In the genomic region with DNA sequence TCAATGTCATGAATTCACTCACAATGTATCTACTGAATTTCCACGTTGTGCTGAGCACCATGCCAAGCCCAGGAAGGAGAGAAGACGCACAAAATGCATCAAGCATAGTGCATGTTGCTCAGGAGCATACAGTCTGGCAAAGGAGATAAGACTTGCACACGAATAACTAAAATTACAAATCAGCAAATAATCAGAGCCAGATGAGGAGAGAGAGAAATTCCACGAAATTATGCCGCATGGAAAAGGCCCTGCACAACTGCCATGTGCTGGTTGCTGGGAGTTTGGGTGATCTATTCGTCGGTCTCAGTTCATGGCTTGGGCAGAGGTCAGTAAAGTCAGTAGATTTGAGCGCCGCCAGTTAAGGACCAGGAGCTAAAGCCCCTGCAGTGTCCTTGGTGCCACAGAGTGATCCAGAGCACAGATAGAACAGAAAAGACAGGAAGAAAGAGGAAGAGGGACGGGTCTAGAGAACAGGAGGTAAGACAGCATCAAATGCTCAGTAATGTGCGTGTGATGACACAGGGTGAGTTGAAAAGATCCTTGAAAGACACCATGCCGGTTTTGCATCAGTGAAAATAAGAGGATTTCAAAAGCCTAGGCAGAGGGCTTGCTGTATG, we compare ENCODE assay signal across 12 cellular contexts. TPM values are rescaled to one million over a fixed set of nuclear protein-coding genes. Genes with fewer than 3 reads are reported as not detected.
A peak's percentile ranks its signal among the peaks of the same experiment; 100 is the strongest.
DNase-seq lines count a peak whose midpoint lies in the region; ATAC-seq, FAIRE-seq and TF ChIP-seq lines count a peak whose summit lies in the region.
"Had no signal": no experiment of that assay in that cellular context is flagged by ENCODE, and none has a peak within 500 bp of the region (broad histone marks: within the 10 kb centered on the region; RNA-seq: fewer than 3 reads in every experiment).

No MANE protein-coding gene starts in this region.

- no peak for TF ChIP-seq EP300 in H1 (IDR thresholded peaks at IDR 0.05; ENCODE audit: borderline replicate concordance in 1 of 2, low read depth in 2 of 2, low read length in 2 of 2)

- H4K8ac ChIP-seq in IMR-90 (ENCODE audit: low read depth in 2 of 2, low read length in 2 of 2) = no peak overlapping the region; a peak in 1 of 4 replicates
- H4K8ac ChIP-seq in H1 (ENCODE audit: extremely low read depth, insufficient read depth, low read length) = peak overlapping the region; percentile 28; the same call in 1 of the 2 replicates
- H4K8ac ChIP-seq in neuronal stem cell (ENCODE audit: low read depth, low read length) = no peak overlapping the region

- H2BK15ac ChIP-seq in IMR-90 (ENCODE audit: low read depth, low read length) (no peak overlapping the region), H1 (ENCODE audit: low read length) (no peak overlapping the region), neuronal stem cell (ENCODE audit: low read length) (no peak overlapping the region)

- H2BK20ac ChIP-seq in IMR-90 (ENCODE audit: low read depth, low read length) (no peak overlapping the region), H1 (ENCODE audit: low read length) (no peak overlapping the region)

- H4K91ac ChIP-seq in IMR-90 (ENCODE audit: insufficient read depth, low read depth, low read length) (no peak overlapping the region), H1 (replicated peaks; ENCODE audit: insufficient read length, low read length) (no peak overlapping the region), neuronal stem cell (ENCODE audit: low read depth, low read length, poor library complexity) (no peak overlapping the region)

- no peak overlapping the region for H3K9ac ChIP-seq in GM23248
- no peak overlapping the region for H3K9ac ChIP-seq in IMR-90 (ENCODE audit: low read depth, low read length)
- no peak overlapping the region for H3K9ac ChIP-seq in H1 (replicated peaks in 1 of 4; ENCODE audit: extremely low read depth in 1 of 4, low read depth in 3 of 4, low read length in 3 of 4)
- H3K9ac ChIP-seq in neuronal stem cell (ENCODE audit: low read depth, low read length, poor library complexity) = no peak overlapping the region

- ATAC-seq in IMR-90 (ENCODE audit: low read depth) (no peak), GM21423 (IDR thresholded peaks at IDR 0.05; ENCODE audit: unreplicated experiment) (no peak)
- ATAC-seq: A549 had no signal

- no peaks in the 10 kb centered on the region for H3K36me3 ChIP-seq in GM23248 (ENCODE audit: low read depth)
- no peaks in the 10 kb centered on the region for H3K36me3 ChIP-seq in IMR-90 (ENCODE audit: control insufficient read depth, insufficient read depth, low read length)
- no peaks in the 10 kb centered on the region for H3K36me3 ChIP-seq in H1 (ENCODE audit: control insufficient read depth in 2 of 4, insufficient read depth in 4 of 4, low read length in 3 of 4)
- H3K36me3 ChIP-seq in neuronal stem cell (replicated peaks in 1 of 2; ENCODE audit: control insufficient read depth in 2 of 2, insufficient read depth in 2 of 2, low read length in 2 of 2) = no peaks in the 10 kb centered on the region
- no peaks in the 10 kb centered on the region for H3K36me3 ChIP-seq in brain microvascular endothelial cell (replicated peaks)

- intact Hi-C loops in IMR-90 (cut with micrococcal nuclease) = no loop called here

- peaks cover 20% of the 10 kb centered on the region for H3K4me1 ChIP-seq in GM23248 (ENCODE audit: insufficient read depth)
- H3K4me1 ChIP-seq in IMR-90 (ENCODE audit: control insufficient read depth, insufficient read depth, low read length) = no peaks in the 10 kb centered on the region
- H3K4me1 ChIP-seq in H1 (replicated peaks in 1 of 4; ENCODE audit: control insufficient read depth in 3 of 4, insufficient read depth in 4 of 4, low read length in 3 of 4) = no peaks in the 10 kb centered on the region
- no peaks in the 10 kb centered on the region for H3K4me1 ChIP-seq in neuronal stem cell (ENCODE audit: control insufficient read depth in 2 of 2, insufficient read depth in 1 of 2, low read depth in 1 of 2, low read length in 2 of 2)

- no peak overlapping the region for H3K18ac ChIP-seq in IMR-90 (ENCODE audit: low read depth, low read length)
- H3K18ac ChIP-seq in H1 (ENCODE audit: extremely low read depth, low read length) = no peak overlapping the region
- no peak overlapping the region for H3K18ac ChIP-seq in neuronal stem cell (ENCODE audit: low read length)

- H2AFZ ChIP-seq in GM23248 (peak overlapping the region; percentile 79), IMR-90 (replicated peaks; ENCODE audit: low read length, poor library complexity) (peak overlapping the region; percentile 53), H1 (ENCODE audit: low read length) (no peak overlapping the region), neuronal stem cell (ENCODE audit: low read length) (peak overlapping the region; percentile 77)

- H2BK5ac ChIP-seq in IMR-90 (ENCODE audit: low read depth, low read length, poor library complexity, severe bottlenecking) = no peak overlapping the region
- H2BK5ac ChIP-seq in H1 (ENCODE audit: low read depth, low read length) = no peak overlapping the region
- no peak overlapping the region for H2BK5ac ChIP-seq in neuronal stem cell (ENCODE audit: low read length)

- H3K9me3 ChIP-seq in GM23248 (ENCODE audit: low read depth) = no peaks in the 10 kb centered on the region
- no peaks in the 10 kb centered on the region for H3K9me3 ChIP-seq in IMR-90 (ENCODE audit: control insufficient read depth, insufficient read depth, low read length)
- H3K9me3 ChIP-seq in H1 (ENCODE audit: insufficient read depth in 2 of 2, low read depth in 1 of 2, low read length in 1 of 2) = no peaks in the 10 kb centered on the region
- no peaks in the 10 kb centered on the region for H3K9me3 ChIP-seq in neuronal stem cell (replicated peaks in 1 of 2; ENCODE audit: control insufficient read depth in 2 of 2, insufficient read depth in 1 of 2, low read depth in 1 of 2, low read length in 2 of 2)
- H3K9me3 ChIP-seq: A549 had no signal

- H3K27ac ChIP-seq in GM23248 (no peak overlapping the region), IMR-90 (ENCODE audit: insufficient read depth, low read length) (no peak overlapping the region), H1 (ENCODE audit: low read depth, low read length) (no peak overlapping the region), neuronal stem cell (replicated peaks; ENCODE audit: low read length) (no peak overlapping the region), brain microvascular endothelial cell (no peak overlapping the region)
- H3K27ac ChIP-seq: A549 had no signal

- TF ChIP-seq CTCF in IMR-90 (conservative IDR thresholded peaks at IDR 0.05; ENCODE audit: low read depth, low read length) (no peak), H1 (IDR thresholded peaks at IDR 0.05; ENCODE audit: control extremely low read depth in 1 of 3, insufficient read depth in 1 of 3, low read depth in 1 of 3, low read length in 3 of 3) (no peak), brain microvascular endothelial cell (IDR thresholded peaks at IDR 0.05; ENCODE audit: low read depth, low read length, missing control alignments) (no peak)

- no peaks in the 10 kb centered on the region for H3K79me2 ChIP-seq in GM23248 (ENCODE audit: insufficient read depth)
- H3K79me2 ChIP-seq in H1 (ENCODE audit: control insufficient read depth in 1 of 2, insufficient read depth in 2 of 2, low read length in 2 of 2) = no peaks in the 10 kb centered on the region

- H3K23me2 ChIP-seq in H1 (ENCODE audit: low read depth, low read length) = no peaks in the 10 kb centered on the region

- FAIRE-seq in H1 (lab: Jason Lieb, UNC) = peak; percentile 24
- FAIRE-seq: GM18507 had no signal

- CTCF ChIA-PET in IMR-90 (lab: Yijun Ruan, JAX) = no interaction called here
- CTCF ChIA-PET in H1 (lab: Charles Lee; ENCODE audit: partially characterized antibody) = interaction anchor here (1.0 to 1.2 kb wide), 2 partner anchors 9 to 27 kb away, joined by 3 to 4 read pairs; no protein-coding TSS in a partner anchor

- no peaks in the 10 kb centered on the region for H4K20me1 ChIP-seq in GM23248 (ENCODE audit: insufficient read depth)
- H4K20me1 ChIP-seq in IMR-90 (ENCODE audit: insufficient read depth, low read length) = no peaks in the 10 kb centered on the region
- H4K20me1 ChIP-seq in H1 (replicated peaks in 1 of 2; ENCODE audit: control insufficient read depth in 1 of 2, insufficient read depth in 2 of 2, low read length in 2 of 2) = peaks cover 0 to 2% of the 10 kb centered on the region in 2 experiments

- peak overlapping the region; percentile 56; the same call in 1 of the 2 replicates for H3K23ac ChIP-seq in IMR-90 (ENCODE audit: low read depth, low read length)
- no peak overlapping the region for H3K23ac ChIP-seq in H1 (ENCODE audit: insufficient read length)
- no peak overlapping the region for H3K23ac ChIP-seq in neuronal stem cell (ENCODE audit: low read depth, low read length, poor library complexity)

- H3K27me3 ChIP-seq in GM23248 (replicated peaks; ENCODE audit: insufficient read depth) = no peaks in the 10 kb centered on the region
- no peaks in the 10 kb centered on the region for H3K27me3 ChIP-seq in IMR-90 (ENCODE audit: control insufficient read depth, insufficient read depth, low read length)
- no peaks in the 10 kb centered on the region for H3K27me3 ChIP-seq in H1 (replicated peaks in 1 of 4; ENCODE audit: control insufficient read depth in 3 of 4, extremely low read depth in 1 of 4, insufficient read depth in 3 of 4, low read length in 3 of 4)
- H3K27me3 ChIP-seq in neuronal stem cell (ENCODE audit: control insufficient read depth in 3 of 3, insufficient read depth in 3 of 3, low read depth in 1 of 3, low read length in 3 of 3) = no peaks in the 10 kb centered on the region
- no peaks in the 10 kb centered on the region for H3K27me3 ChIP-seq in brain microvascular endothelial cell (replicated peaks)

- dilution Hi-C loops in IMR-90 (cut with HindIII; ENCODE audit: low sequenced_read_pairs, unreplicated experiment) = no loop called here

- 30 to 36% methylated on average over 12 of the region's 12 CpGs for WGBS in GM23248 (ENCODE audit: low coverage in 1 of 2, low lambda C conversion rate in 2 of 2, missing lambda C conversion rate in 2 of 2), 2 experiments
- 75% methylated on average over 4 of the region's 12 CpGs; no CpG with 5 or more reads in 1 of the 2 experiments for WGBS in IMR-90 (ENCODE audit: extremely low coverage in 2 of 2, insufficient read length in 1 of 2), 2 experiments
- 84% methylated on average over 12 of the region's 12 CpGs; no CpG with 5 or more reads in 1 of the 2 experiments for WGBS in H1 (ENCODE audit: extremely low coverage in 1 of 2, insufficient coverage in 1 of 2, insufficient read length in 1 of 2, insufficient replicate concordance in 2 of 2, low coverage in 1 of 2, low lambda C conversion rate in 2 of 2, missing lambda C conversion rate in 1 of 2), 2 experiments
- WGBS in neuronal stem cell (ENCODE audit: extremely low coverage in 2 of 2, insufficient read length in 2 of 2, insufficient replicate concordance in 1 of 2), 2 donors = no CpG with 5 or more reads among the region's 12 CpGs

- H4K5ac ChIP-seq in IMR-90 (ENCODE audit: low read depth, low read length) (no peak overlapping the region), H1 (ENCODE audit: insufficient read length, low read depth, low read length) (no peak overlapping the region)

- no peak for TF ChIP-seq RAD21 in IMR-90 (IDR thresholded peaks at IDR 0.05; ENCODE audit: low read length)
- no peak for TF ChIP-seq RAD21 in H1 (IDR thresholded peaks at IDR 0.05 in 1 of 2, conservative IDR thresholded peaks at IDR 0.05 in 1 of 2; ENCODE audit: low read depth in 2 of 2, low read length in 2 of 2)

- H2AK5ac ChIP-seq in IMR-90 (ENCODE audit: low read depth, low read length) (no peak overlapping the region), H1 (ENCODE audit: low read depth, low read length) (no peak overlapping the region), neuronal stem cell (ENCODE audit: low read depth, low read length) (no peak overlapping the region)

- H3K4me3 ChIP-seq in GM23248 (no peak overlapping the region), IMR-90 (ENCODE audit: insufficient read depth, low read depth, low read length) (no peak overlapping the region), H1 (ENCODE audit: extremely low read depth in 1 of 4, insufficient read depth in 2 of 4, low read depth in 3 of 4, low read length in 4 of 4) (no peak overlapping the region), neuronal stem cell (ENCODE audit: low read length in 2 of 2) (no peak overlapping the region), brain microvascular endothelial cell (ENCODE audit: low read depth, low read length) (no peak overlapping the region)
- H3K4me3 ChIP-seq: A549 had no signal

- H3F3A ChIP-seq in GM23248 (ENCODE audit: insufficient read depth) = no peaks in the 10 kb centered on the region

- H3K79me1 ChIP-seq in IMR-90 (ENCODE audit: low read depth in 1 of 2, low read length in 2 of 2) (no peaks in the 10 kb centered on the region), H1 (ENCODE audit: low read depth, low read length) (no peaks in the 10 kb centered on the region), neuronal stem cell (ENCODE audit: low read depth, low read length) (no peaks in the 10 kb centered on the region)

- POLR2A ChIA-PET in IMR-90 (lab: Charles Lee; ENCODE audit: unreplicated experiment) (no interaction called here), H1 (lab: Charles Lee; ENCODE audit: partially characterized antibody) (interaction anchor here (0.5 to 0.8 kb wide), 2 partner anchors 16 to 22 kb away, joined by 3 read pairs; no protein-coding TSS in a partner anchor)

- H2BK120ac ChIP-seq in IMR-90 (ENCODE audit: low read depth, low read length) = no peak overlapping the region
- no peak overlapping the region for H2BK120ac ChIP-seq in H1 (replicated peaks; ENCODE audit: low read depth, low read length)
- no peak overlapping the region for H2BK120ac ChIP-seq in neuronal stem cell (ENCODE audit: low read depth, low read length)

- BruUV-seq in IMR-90 (replicated peaks; lab: Mats Ljungman, UMichigan) = no TSS peak

- H3K56ac ChIP-seq in IMR-90 (ENCODE audit: extremely low read depth, insufficient read depth, low read length) (no peak overlapping the region), H1 (replicated peaks; ENCODE audit: insufficient read length, low read depth, low read length) (no peak overlapping the region)

- no peak overlapping the region for H2AK9ac ChIP-seq in IMR-90 (replicated peaks; ENCODE audit: low read depth, low read length, poor library complexity)

- H3K9me2 ChIP-seq in GM23248 (ENCODE audit: insufficient read depth) = no peaks in the 10 kb centered on the region

- H3K4me2 ChIP-seq in GM23248 (ENCODE audit: unreplicated experiment) = no peak overlapping the region
- H3K4me2 ChIP-seq in IMR-90 (ENCODE audit: low read depth, low read length) = no peak overlapping the region
- no peak overlapping the region for H3K4me2 ChIP-seq in H1 (ENCODE audit: insufficient read depth in 1 of 2, low read depth in 2 of 2, low read length in 2 of 2)
- H3K4me2 ChIP-seq in neuronal stem cell (ENCODE audit: insufficient read depth, low read length, poor library complexity, severe bottlenecking) = no peak overlapping the region
- H3K4me2 ChIP-seq: A549 had no signal

- no peaks in the 10 kb centered on the region for H3K9me1 ChIP-seq in IMR-90 (ENCODE audit: insufficient read depth, low read length)

- H3K4ac ChIP-seq in IMR-90 (ENCODE audit: low read depth, low read length) = no peak overlapping the region; the same call in 1 of the 2 replicates
- no peak overlapping the region for H3K4ac ChIP-seq in H1 (replicated peaks; ENCODE audit: insufficient read length, low read depth, low read length)
- H3K4ac ChIP-seq in neuronal stem cell (ENCODE audit: low read length) = no peak overlapping the region

- H3K14ac ChIP-seq in IMR-90 (replicated peaks; ENCODE audit: low read depth, low read length) = no peak overlapping the region
- H3K14ac ChIP-seq in H1 (ENCODE audit: insufficient read length) = no peak overlapping the region
- H3K14ac ChIP-seq in neuronal stem cell (ENCODE audit: low read length) = no peak overlapping the region

- DNase-seq in GM23248 (peak; percentile 5), IMR-90 (no peak), H1 (ENCODE audit: low read depth in 1 of 2, low spot score in 2 of 2) (no peak), neuronal stem cell (ENCODE audit: low spot score) (no peak), HCEC 1CT (no peak), brain microvascular endothelial cell (no peak)
- DNase-seq: DMS53, GF-D8, H7 had no signal

- in situ Hi-C loops in GM23248 (cut with MboI) (no loop called here), IMR-90 (cut with MboI; ENCODE audit: low sequenced_read_pairs) (no loop called here), brain microvascular endothelial cell (cut with HindIII; ENCODE audit: low pct_ligation_motif_present, low sequenced_read_pairs) (no loop called here)

- TF ChIP-seq POLR2A in IMR-90 (IDR thresholded peaks at IDR 0.05; ENCODE audit: low read depth, low read length) = no peak
- TF ChIP-seq POLR2A in H1 (IDR thresholded peaks at IDR 0.05; ENCODE audit: control extremely low read depth in 1 of 2, low read depth in 2 of 2, low read length in 2 of 2) = no peak

- H2BK12ac ChIP-seq in H1 (ENCODE audit: low read depth, low read length) = no peak overlapping the region
- H2BK12ac ChIP-seq in neuronal stem cell (ENCODE audit: low read length) = no peak overlapping the region

RNA-seq across cellular contexts. Expression of gene ZNF281, which starts 55.1 kb away (rescaled TPM):
- 41.6 and 45.2 TPM in 2 replicates for total RNA-seq in GM23248 (2014; rRNA removed; shearing (Covaris generic))
- polyA plus RNA-seq in GM23248 (2016; fragmentation: Nextera tagmentation; extraction: Ambion mirVana) = 39.1 and 40.3 TPM in 2 replicates
- 37.5 and 38.0 TPM in 2 replicates for total RNA-seq in IMR-90 (2012; rRNA removed)
- polyA plus RNA-seq in IMR-90 (2012; rRNA removed) = 5.4 and 7.0 TPM in 2 replicates
- polyA plus RNA-seq in IMR-90 (2012; cell fraction: cytosol; rRNA removed) = 1.1 and 1.7 TPM in 2 replicates
- 2.1 and 9.7 TPM in 2 replicates for polyA plus RNA-seq in IMR-90 (2012; cell fraction: nucleus; rRNA removed; ENCODE audit: low replicate concordance)
- 61.3 and 61.4 TPM in 2 replicates for total RNA-seq in H1 (2021; fragmentation: NEBNext Ultra II Directional; extraction: Animal tissue kit (Norgen Biotek cat#: 25700))
- polyA plus RNA-seq in H1 (2011; rRNA removed) = 11.8 and 19.5 TPM in 2 replicates
- 16.8 TPM for polyA plus RNA-seq in H1 (2011; cell fraction: cytosol; rRNA removed)
- 14.6 TPM for polyA plus RNA-seq in H1 (2011; cell fraction: nucleus; rRNA removed)
- polyA plus RNA-seq in H1 (2012, experiment 1 of 2) = 30.0 to 45.5 TPM (median 33.7 TPM) in 4 replicates
- polyA plus RNA-seq in H1 (2012, experiment 2 of 2) = 3.2 TPM
- polyA plus RNA-seq in H1 (2013, experiment 1 of 2) = 54.2 TPM
- 50.5 TPM for polyA plus RNA-seq in H1 (2013, experiment 2 of 2)
- 42.1 and 46.2 TPM in 2 replicates for polyA minus RNA-seq in H1 (2011; rRNA and poly(A)+ RNA removed)
- 31.3 TPM for polyA minus RNA-seq in H1 (2011; cell fraction: cytosol; rRNA and poly(A)+ RNA removed)
- 38.9 TPM for polyA minus RNA-seq in H1 (2011; cell fraction: nucleus; rRNA and poly(A)+ RNA removed)
- 25.4 TPM for polyA plus RNA-seq in neuronal stem cell (2013, experiment 1 of 2)
- polyA plus RNA-seq in neuronal stem cell (2013, experiment 2 of 2) = 26.0 TPM
